ENCODE assay signal across 2 cellular contexts in the genomic region with DNA sequence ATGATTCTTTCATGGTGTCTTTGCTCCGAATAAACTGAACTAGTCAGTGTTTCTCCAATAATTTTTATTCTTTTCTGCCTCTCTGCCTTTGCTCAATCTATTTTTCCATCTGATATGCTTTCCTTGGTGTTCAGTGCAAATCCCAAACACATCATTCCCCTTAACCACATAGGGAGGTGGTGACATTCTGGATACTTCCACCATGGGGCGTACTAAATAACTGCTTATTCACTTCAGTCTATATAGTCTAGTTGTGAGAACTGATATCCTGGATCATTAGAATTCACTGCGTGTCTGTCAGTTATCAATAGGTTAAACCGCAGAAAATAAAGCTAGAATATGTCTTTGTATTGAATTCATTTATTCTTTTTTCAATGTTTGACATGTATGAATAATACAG.
TF ChIP-seq lines count a peak whose summit lies in the region.

No MANE protein-coding gene starts in this region.

TF ChIP-seq in GM23338, 12 proteins besides CTCF, POLR2A, EP300 and RAD21:
- TF ChIP-seq REST (IDR thresholded peaks at IDR 0.05; ENCODE audit: unreplicated experiment) (no peak), ZNF462 (CRISPR knock-in tag; IDR thresholded peaks at IDR 0.05) (no peak), NANOG (IDR thresholded peaks at IDR 0.05; ENCODE audit: borderline replicate concordance) (no peak), EZH2 (IDR thresholded peaks at IDR 0.05; ENCODE audit: low read depth, unreplicated experiment) (no peak)
TF ChIP-seq in GM23338: peak in this region for 0.

TF ChIP-seq in K562, 482 proteins besides CTCF, POLR2A, EP300 and RAD21 (continued from another document):
- TF ChIP-seq PRDM10 (IDR thresholded peaks at IDR 0.05; ENCODE audit: partially characterized antibody) (no peak), ZNF785 (CRISPR knock-in tag; IDR thresholded peaks at IDR 0.05) (no peak), TAL1 (IDR thresholded peaks at IDR 0.05) (no peak), TFAM (CRISPR knock-in tag; conservative IDR thresholded peaks at IDR 0.05) (no peak), ZNF175 (CRISPR knock-in tag; IDR thresholded peaks at IDR 0.05; ENCODE audit: low read depth) (no peak), ZNF184 (CRISPR knock-in tag; IDR thresholded peaks at IDR 0.05) (no peak), GABPB1 (CRISPR knock-in tag; IDR thresholded peaks at IDR 0.05) (no peak), HCFC1 (IDR thresholded peaks at IDR 0.05; ENCODE audit: low read depth, low read length) (no peak)
